ENCODE assay signal across 21 cellular contexts in the genomic region with DNA sequence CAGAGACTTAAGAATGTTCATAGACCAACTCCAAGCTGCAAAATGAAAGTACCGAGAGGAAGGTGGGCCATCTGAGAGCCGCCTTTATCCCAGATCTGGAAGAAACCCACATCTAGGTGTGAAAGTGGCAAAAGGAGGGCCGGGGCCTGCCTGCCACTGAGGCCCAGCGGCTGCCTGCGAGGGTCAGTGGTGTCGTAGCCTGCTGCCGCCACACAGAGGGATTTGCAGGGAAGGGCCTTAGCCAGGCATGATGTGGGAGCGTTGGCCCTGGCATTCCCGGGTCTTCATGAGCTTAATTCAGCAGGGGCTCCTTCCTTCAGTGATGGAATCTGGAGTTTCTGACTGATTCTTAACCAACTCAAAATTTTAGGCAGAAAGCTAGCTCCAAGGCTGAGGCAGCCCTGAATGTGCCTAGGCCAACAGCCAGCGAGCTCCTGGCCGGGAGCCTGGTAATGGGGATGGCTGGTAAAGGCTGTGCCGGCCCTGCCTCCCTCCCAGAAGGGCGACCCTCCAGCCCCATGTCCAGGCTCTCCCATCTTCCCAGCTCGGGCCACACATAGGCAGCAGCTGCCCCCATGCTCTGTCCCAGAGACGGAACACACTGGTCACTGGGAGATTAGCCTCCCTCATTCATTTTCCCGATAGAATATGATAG.
A peak's percentile ranks its signal among the peaks of the same experiment; 100 is the strongest.
DNase-seq lines count a peak whose midpoint lies in the region; ATAC-seq and TF ChIP-seq lines count a peak whose summit lies in the region.
"Had no signal": no experiment of that assay in that cellular context is flagged by ENCODE, and none has a peak within 500 bp of the region (broad histone marks: within the 10 kb centered on the region; RNA-seq: fewer than 3 reads in every experiment).

No MANE protein-coding gene starts in this region.

- peaks cover 3% of the 10 kb centered on the region for H3K27me3 Mint-ChIP-seq in nephron progenitor cell (ENCODE audit: low read depth, poor library complexity)

- H3K27ac Mint-ChIP-seq in nephron progenitor cell: peak overlapping the region; percentile 72
- H3K27ac Mint-ChIP-seq: CD8-positive, alpha-beta T cell; neural progenitor cell; T-cell had no signal

- DNase-seq in Right ventricle myocardium superior: peak; percentile 75
- no peak for DNase-seq in nephron progenitor cell
- DNase-seq in ACHN: no peak
- DNase-seq: activated CD8-positive, alpha-beta memory T cell treated with anti-CD3 and anti-CD28 coated beads, Interleukin-2, amount 50 U/mL, for 48 hours; CD8-positive, alpha-beta T cell; foreskin keratinocyte; GF-D8; kidney glomerular epithelial cell; NCI-H1694; NCI-H774; OCI-M1; SIG-M5; T-cell; thyroid gland had no signal

- intact Hi-C loops in Right ventricle myocardium superior (cut with DNase I): no loop called here

- TF ChIP-seq CTCF in VCaP (conservative IDR thresholded peaks at IDR 0.05): no peak
- TF ChIP-seq CTCF in nephron progenitor cell (IDR thresholded peaks at IDR 0.05): no peak

- H3K9me3 Mint-ChIP-seq in nephron progenitor cell: no peaks in the 10 kb centered on the region
- H3K9me3 Mint-ChIP-seq: CD8-positive, alpha-beta T cell; neural progenitor cell; T-cell had no signal

- ATAC-seq in Right ventricle myocardium superior (ENCODE audit: poor library complexity) (peak; percentile 16), HG02588 (IDR thresholded peaks at IDR 0.05; ENCODE audit: unreplicated experiment) (no peak), GM19328 (IDR thresholded peaks at IDR 0.05; ENCODE audit: unreplicated experiment) (no peak), HG03457 (IDR thresholded peaks at IDR 0.05; ENCODE audit: unreplicated experiment) (no peak)
- ATAC-seq: CD8-positive, alpha-beta T cell; foreskin keratinocyte; K562; T-cell had no signal

- peaks cover 49% of the 10 kb centered on the region for H3K36me3 Mint-ChIP-seq in nephron progenitor cell (ENCODE audit: low read depth)
- H3K36me3 Mint-ChIP-seq: CD8-positive, alpha-beta T cell; T-cell had no signal

- H3K4me1 Mint-ChIP-seq in nephron progenitor cell: peaks cover 38% of the 10 kb centered on the region
- H3K4me1 Mint-ChIP-seq: T-cell had no signal

- in situ Hi-C loops in ACHN (cut with HindIII; ENCODE audit: low pct_ligation_motif_present, low pct_unique_long_range_greater_than_20kb, low sequenced_read_pairs): no loop called here

- H3K4me3 Mint-ChIP-seq in nephron progenitor cell: no peak overlapping the region
- H3K4me3 Mint-ChIP-seq: CD8-positive, alpha-beta T cell; neural progenitor cell; T-cell had no signal

- H3K27ac ChIP-seq in VCaP (peak overlapping the region; percentile 83), temporal lobe (ENCODE audit: low read depth, low read length) (peak overlapping the region; percentile 62)
- H3K27ac ChIP-seq: foreskin keratinocyte, neural progenitor cell, thyroid gland had no signal
